Comparison of ENCODE assay signal across 30 cellular contexts in genomic region chr2:3747032-3747654, GRCh38. TPM values are rescaled to one million over a fixed set of nuclear protein-coding genes. Genes with fewer than 3 reads are reported as not detected.
"Had no signal": no experiment of that assay in that cellular context is flagged by ENCODE, and none has a peak within 500 bp of the region (broad histone marks: within the 10 kb centered on the region; RNA-seq: fewer than 3 reads in every experiment).

No MANE protein-coding gene starts in this region.

- H3K4me3 Mint-ChIP-seq: mesothelial cell of epicardium; naive thymus-derived CD4-positive, alpha-beta T cell; nephron; neural progenitor cell; stimulated activated effector memory CD8-positive, alpha-beta T cell treated with anti-CD3 and anti-CD28 coated beads, Interleukin-12 subunit alpha, Interleukin-12 subunit beta, amount 100 ng/mL, for 72 hours; stimulated activated naive CD8-positive, alpha-beta T cell treated with anti-CD3 and anti-CD28 coated beads, Interleukin-15, Interleukin-2, amounts not matched to agents 100 ng/mL and 50 ng/mL, for 24 hours had no signal

- ATAC-seq: esophagus mucosa; gastrocnemius medialis; left lobe of liver; naive thymus-derived CD4-positive, alpha-beta T cell; psoas muscle; upper lobe of right lung had no signal

- H3K4me1 ChIP-seq: gastrocnemius medialis, neural progenitor cell, psoas muscle, sigmoid colon, suprapubic skin, transverse colon, upper lobe of right lung, uterus had no signal

- H3K9me3 Mint-ChIP-seq: mesothelial cell of epicardium; naive thymus-derived CD4-positive, alpha-beta T cell; neural progenitor cell; stimulated activated effector memory CD8-positive, alpha-beta T cell treated with anti-CD3 and anti-CD28 coated beads, Interleukin-12 subunit alpha, Interleukin-12 subunit beta, amount 100 ng/mL, for 72 hours; stimulated activated naive CD8-positive, alpha-beta T cell treated with anti-CD3 and anti-CD28 coated beads, Interleukin-15, Interleukin-2, amounts not matched to agents 100 ng/mL and 50 ng/mL, for 24 hours had no signal

- H3K9me3 ChIP-seq: gastrocnemius medialis, ovary, psoas muscle, sigmoid colon, suprapubic skin, transverse colon, upper lobe of right lung, uterus had no signal

- H3K27me3 ChIP-seq: gastrocnemius medialis, neural progenitor cell, ovary, sigmoid colon, transverse colon, upper lobe of right lung, uterus had no signal

- H3K4me1 Mint-ChIP-seq: mesothelial cell of epicardium; naive thymus-derived CD4-positive, alpha-beta T cell; nephron; stimulated activated effector memory CD8-positive, alpha-beta T cell treated with anti-CD3 and anti-CD28 coated beads, Interleukin-12 subunit alpha, Interleukin-12 subunit beta, amount 100 ng/mL, for 72 hours had no signal

- H3K9ac ChIP-seq: neural progenitor cell had no signal

- H3K36me3 Mint-ChIP-seq: mesothelial cell of epicardium; naive thymus-derived CD4-positive, alpha-beta T cell; neural progenitor cell; stimulated activated effector memory CD8-positive, alpha-beta T cell treated with anti-CD3 and anti-CD28 coated beads, Interleukin-12 subunit alpha, Interleukin-12 subunit beta, amount 100 ng/mL, for 72 hours had no signal

- DNase-seq: dorsolateral prefrontal cortex; effector CD4-positive, alpha-beta T cell; foreskin fibroblast; gastrocnemius medialis; kidney; mesenchymal stem cell; naive thymus-derived CD4-positive, alpha-beta T cell; nucleus accumbens; ovary; posterior cingulate gyrus; psoas muscle; right cardiac atrium; sigmoid colon; stimulated activated CD4-positive, alpha-beta T cell treated with anti-CD3 and anti-CD28 coated beads, Interleukin-4, amount 100 ng/mL, for 24 hours; transverse colon; upper lobe of right lung; uterus had no signal

- H3K36me3 ChIP-seq: gastrocnemius medialis, neural progenitor cell, ovary, sigmoid colon, suprapubic skin, transverse colon, upper lobe of right lung, uterus had no signal

- H3K4me3 ChIP-seq: dorsolateral prefrontal cortex, gastrocnemius medialis, neural progenitor cell, ovary, psoas muscle, sigmoid colon, suprapubic skin, transverse colon, upper lobe of right lung, uterus had no signal

- H3K27ac ChIP-seq: dorsolateral prefrontal cortex, epithelial cell of prostate, gastrocnemius medialis, neural progenitor cell, ovary, psoas muscle, sigmoid colon, suprapubic skin, transverse colon, upper lobe of right lung, uterus had no signal

- H3K27ac Mint-ChIP-seq: mesothelial cell of epicardium; naive thymus-derived CD4-positive, alpha-beta T cell; nephron; neural progenitor cell; stimulated activated effector memory CD8-positive, alpha-beta T cell treated with anti-CD3 and anti-CD28 coated beads, Interleukin-12 subunit alpha, Interleukin-12 subunit beta, amount 100 ng/mL, for 72 hours; stimulated activated naive CD8-positive, alpha-beta T cell treated with anti-CD3 and anti-CD28 coated beads, Interleukin-15, Interleukin-2, amounts not matched to agents 100 ng/mL and 50 ng/mL, for 24 hours had no signal

RNA-seq across cellular contexts. Expression of gene DCDC2C, which starts 43.8 kb away (rescaled TPM):
- total RNA-seq: esophagus mucosa; gastrocnemius medialis; glomerular endothelial cell; kidney; left lobe of liver; lung microvascular endothelial cell; mesothelial cell of epicardium; naive thymus-derived CD4-positive, alpha-beta T cell; psoas muscle; renal cortical epithelial cell; right cardiac atrium; skeletal muscle tissue; transverse colon; upper lobe of right lung; uterus had no signal
- polyA plus RNA-seq: naive thymus-derived CD4-positive, alpha-beta T cell; right cardiac atrium; sigmoid colon had no signal
